23 cellular contexts compared by ENCODE assay signal in genomic region chr6:159753081-159753872, GRCh38. TPM values are rescaled to one million over a fixed set of nuclear protein-coding genes. Genes with fewer than 3 reads are reported as not detected.
DNase-seq lines count a peak whose midpoint lies in the region; ATAC-seq and TF ChIP-seq lines count a peak whose summit lies in the region.
"Had no signal": no experiment of that assay in that cellular context is flagged by ENCODE, and none has a peak within 500 bp of the region (broad histone marks: within the 10 kb centered on the region; RNA-seq: fewer than 3 reads in every experiment).

No MANE protein-coding gene starts in this region.

- no peak overlapping the region for H3K4me3 Mint-ChIP-seq in activated CD4-positive, alpha-beta T cell treated with anti-CD3 and anti-CD28 coated beads for 36 hours
- no peak overlapping the region for H3K4me3 Mint-ChIP-seq in CD4-positive, alpha-beta memory T cell
- no peak overlapping the region for H3K4me3 Mint-ChIP-seq in WTC11
- H3K4me3 Mint-ChIP-seq in naive thymus-derived CD8-positive, alpha-beta T cell: no peak overlapping the region
- H3K4me3 Mint-ChIP-seq: immature natural killer cell had no signal

- peaks cover 63% of the 10 kb centered on the region for H3K36me3 Mint-ChIP-seq in activated CD4-positive, alpha-beta T cell treated with anti-CD3 and anti-CD28 coated beads for 36 hours (ENCODE audit: low read depth)
- H3K36me3 Mint-ChIP-seq in CD4-positive, alpha-beta memory T cell: peaks cover 41 to 74% of the 10 kb centered on the region in 2 donors
- peaks cover 83% of the 10 kb centered on the region for H3K36me3 Mint-ChIP-seq in WTC11
- H3K36me3 Mint-ChIP-seq in naive thymus-derived CD8-positive, alpha-beta T cell: peaks cover 3 to 84% (median 19%) of the 10 kb centered on the region in 3 donors

- no peaks in the 10 kb centered on the region for H3K4me1 ChIP-seq in CD4-positive, alpha-beta memory T cell (ENCODE audit: insufficient read depth, low read length)
- H3K4me1 ChIP-seq: foreskin keratinocyte, upper lobe of right lung had no signal

- POLR2A ChIA-PET in activated CD4-positive, alpha-beta T cell treated with anti-CD3 and anti-CD28 coated beads for 36 hours (lab: Charles Lee): no interaction called here
- POLR2A ChIA-PET in CD4-positive, alpha-beta memory T cell (lab: Charles Lee; ENCODE audit: partially characterized antibody): interaction anchor here (0.7 to 2.3 kb wide), 3 partner anchors 9 to 60 kb away, joined by 3 to 6 read pairs (median 6); partner anchors contain the start of genes ACAT2 and WTAP
- POLR2A ChIA-PET in WTC11 (lab: Charles Lee): interaction anchor here (0.7 kb wide), 1 partner anchor 61 kb away, joined by 3 read pairs; no protein-coding TSS in a partner anchor
- POLR2A ChIA-PET in naive thymus-derived CD8-positive, alpha-beta T cell (lab: Charles Lee): interaction anchor here (1.1 kb wide), 1 partner anchor 9 kb away, joined by 3 read pairs; the partner anchor contains the start of gene ACAT2

- DNase-seq in activated CD4-positive, alpha-beta T cell treated with anti-CD3 and anti-CD28 coated beads for 36 hours: no peak
- no peak for DNase-seq in activated CD4-positive, alpha-beta T cell treated with anti-CD3 and anti-CD28 coated beads, Interleukin-2, amount 50 U/mL, for 1 hour
- no peak for DNase-seq in CD4-positive, alpha-beta memory T cell
- no peak for DNase-seq in WTC11 (ENCODE audit: low spot score)
- DNase-seq in naive thymus-derived CD8-positive, alpha-beta T cell: no peak
- DNase-seq in NCI-H1436 treated with DMSO at 0.1 percent for 48 hours (lab: John Stamatoyannopoulos, UW): no peak
- no peak for DNase-seq in NCI-H1694 treated with DMSO at 0.1 percent for 48 hours (lab: John Stamatoyannopoulos, UW)
- DNase-seq: activated CD4-positive, alpha-beta T cell treated with anti-CD3 and anti-CD28 coated beads for 4 hours; activated CD8-positive, alpha-beta memory T cell treated with anti-CD3 and anti-CD28 coated beads, Interleukin-2, amount 50 U/mL, for 48 hours; activated gamma-delta T cell; erythroblast; foreskin keratinocyte; immature natural killer cell; NCI-H187; NCI-H345; occipital lobe; stimulated activated CD4-positive, alpha-beta T cell treated with anti-CD3 and anti-CD28 coated beads, Interleukin-4, amount 100 ng/mL, for 4 hours; upper lobe of right lung had no signal

- H3K36me3 ChIP-seq in CD4-positive, alpha-beta memory T cell (ENCODE audit: insufficient read depth, low read length): peaks cover 67% of the 10 kb centered on the region

- no peaks in the 10 kb centered on the region for H3K9me3 ChIP-seq in CD4-positive, alpha-beta memory T cell (ENCODE audit: control insufficient read depth in 1 of 2, low read length in 2 of 2)
- H3K9me3 ChIP-seq: upper lobe of right lung had no signal

- no peaks in the 10 kb centered on the region for H3K9me3 Mint-ChIP-seq in activated CD4-positive, alpha-beta T cell treated with anti-CD3 and anti-CD28 coated beads for 36 hours (ENCODE audit: low read depth)
- H3K9me3 Mint-ChIP-seq in CD4-positive, alpha-beta memory T cell: no peaks in the 10 kb centered on the region
- H3K9me3 Mint-ChIP-seq in WTC11: no peaks in the 10 kb centered on the region
- H3K9me3 Mint-ChIP-seq in naive thymus-derived CD8-positive, alpha-beta T cell: no peaks in the 10 kb centered on the region
- H3K9me3 Mint-ChIP-seq: immature natural killer cell had no signal

- CTCF ChIA-PET in activated CD4-positive, alpha-beta T cell treated with anti-CD3 and anti-CD28 coated beads for 36 hours (lab: Charles Lee): interaction anchor here (0.6 to 1.2 kb wide), 3 partner anchors 13 to 404 kb away, joined by 3 read pairs; no protein-coding TSS in a partner anchor
- CTCF ChIA-PET in CD4-positive, alpha-beta memory T cell (lab: Charles Lee; ENCODE audit: partially characterized antibody): no interaction called here
- CTCF ChIA-PET in WTC11 (lab: Charles Lee): no interaction called here

- TF ChIP-seq CTCF in WTC11 (IDR thresholded peaks at IDR 0.05): no peak

- H3K27me3 ChIP-seq in CD4-positive, alpha-beta memory T cell (ENCODE audit: insufficient read depth, low read length): no peaks in the 10 kb centered on the region
- H3K27me3 ChIP-seq: foreskin keratinocyte, hepatocyte, upper lobe of right lung had no signal

- no peaks in the 10 kb centered on the region for H3K27me3 Mint-ChIP-seq in activated CD4-positive, alpha-beta T cell treated with anti-CD3 and anti-CD28 coated beads for 36 hours
- H3K27me3 Mint-ChIP-seq in CD4-positive, alpha-beta memory T cell: no peaks in the 10 kb centered on the region
- no peaks in the 10 kb centered on the region for H3K27me3 Mint-ChIP-seq in WTC11 (ENCODE audit: low read depth)
- H3K27me3 Mint-ChIP-seq in naive thymus-derived CD8-positive, alpha-beta T cell: no peaks in the 10 kb centered on the region

- H3K27ac Mint-ChIP-seq in activated CD4-positive, alpha-beta T cell treated with anti-CD3 and anti-CD28 coated beads for 36 hours: peak overlapping the region; percentile 10
- H3K27ac Mint-ChIP-seq in CD4-positive, alpha-beta memory T cell: peak overlapping the region in 5 of 7 donors; percentile 4 to 50 (median 30)
- peak overlapping the region; percentile 60; the same call in 1 of the 2 replicates for H3K27ac Mint-ChIP-seq in WTC11
- peak overlapping the region in 7 of 10 donors; percentile 4 to 71 (median 47) for H3K27ac Mint-ChIP-seq in naive thymus-derived CD8-positive, alpha-beta T cell

- intact Hi-C loops in activated CD4-positive, alpha-beta T cell treated with anti-CD3 and anti-CD28 coated beads for 36 hours (cut with DNase I, micrococcal nuclease): loop anchor here in 1 of 2 experiments (5.0 kb wide), 1 partner anchor 34 kb away; the partner anchor contains the start of gene TCP1
- intact Hi-C loops in CD4-positive, alpha-beta memory T cell (cut with micrococcal nuclease): loop anchor here (2.0 kb wide), 1 partner anchor 14 kb away; no protein-coding TSS in a partner anchor

- H3K4me3 ChIP-seq in CD4-positive, alpha-beta memory T cell (ENCODE audit: low read length in 2 of 2): no peak overlapping the region
- H3K4me3 ChIP-seq: hepatocyte, upper lobe of right lung had no signal

- H3K27ac ChIP-seq in CD4-positive, alpha-beta memory T cell (ENCODE audit: low read depth, low read length): no peak overlapping the region
- H3K27ac ChIP-seq: foreskin keratinocyte, hepatocyte, upper lobe of right lung had no signal

- peaks cover 2% of the 10 kb centered on the region for H3K4me1 Mint-ChIP-seq in activated CD4-positive, alpha-beta T cell treated with anti-CD3 and anti-CD28 coated beads for 36 hours
- peaks cover 0 to 11% (median 4%) of the 10 kb centered on the region in 4 donors for H3K4me1 Mint-ChIP-seq in CD4-positive, alpha-beta memory T cell
- H3K4me1 Mint-ChIP-seq in WTC11: no peaks in the 10 kb centered on the region; the same call in 1 of the 2 replicates
- peaks cover 0 to 9% (median 2%) of the 10 kb centered on the region in 4 donors for H3K4me1 Mint-ChIP-seq in naive thymus-derived CD8-positive, alpha-beta T cell

- ATAC-seq in activated CD4-positive, alpha-beta T cell treated with anti-CD3 and anti-CD28 coated beads for 36 hours: no peak
- no peak for ATAC-seq in WTC11
- ATAC-seq in naive thymus-derived CD8-positive, alpha-beta T cell: no peak
- ATAC-seq in HG03159 (IDR thresholded peaks at IDR 0.05; ENCODE audit: unreplicated experiment): no peak
- ATAC-seq: foreskin keratinocyte, Right ventricle myocardium inferior, upper lobe of right lung had no signal

TF ChIP-seq in WTC11, 78 proteins besides CTCF, POLR2A, EP300 and RAD21 (continues in another document):
- TF ChIP-seq ZNF416 (CRISPR knock-in tag; IDR thresholded peaks at IDR 0.05): no peak

RNA-seq across cellular contexts. Expression of gene ACAT2, which starts 8.6 kb away (rescaled TPM):
- 10 to 100 TPM; 55.0 to 82.1 TPM for total RNA-seq in activated CD4-positive, alpha-beta T cell treated with anti-CD3 and anti-CD28 coated beads for 36 hours
- total RNA-seq in CD4-positive, alpha-beta memory T cell: 10 to 100 TPM; 30.5 to 30.9 TPM
- polyA plus RNA-seq in CD4-positive, alpha-beta memory T cell: 10 to 100 TPM; 43.5 to 53.2 TPM
- 96.1 to 138 TPM (median 98.7 TPM) in 3 replicates for total RNA-seq in WTC11 (2021)
- 10 to 100 TPM; 30.6 to 30.9 TPM for total RNA-seq in naive thymus-derived CD8-positive, alpha-beta T cell
- polyA plus RNA-seq in naive thymus-derived CD8-positive, alpha-beta T cell: 10 to 100 TPM; 29.4 to 38.8 (median 38.2) TPM

RNA-seq across cellular contexts. Expression of gene WTAP, which starts 26.0 kb away (rescaled TPM):
- total RNA-seq in activated CD4-positive, alpha-beta T cell treated with anti-CD3 and anti-CD28 coated beads for 36 hours: 10 to 100 TPM; 87.2 to 91.5 TPM
- 100 to 1,000 TPM; 151 to 159 TPM for total RNA-seq in CD4-positive, alpha-beta memory T cell
- polyA plus RNA-seq in CD4-positive, alpha-beta memory T cell: 100 to 1,000 TPM; 140 to 149 TPM
- total RNA-seq in WTC11 (2021): 88.8 to 92.7 TPM (median 91.9 TPM) in 3 replicates
- 100 to 1,000 TPM; 156 to 159 TPM for total RNA-seq in naive thymus-derived CD8-positive, alpha-beta T cell
- polyA plus RNA-seq in naive thymus-derived CD8-positive, alpha-beta T cell: 100 to 1,000 TPM; 104 to 128 (median 122) TPM

RNA-seq across cellular contexts. Expression of gene TCP1, which starts 36.1 kb away (rescaled TPM):
- total RNA-seq in activated CD4-positive, alpha-beta T cell treated with anti-CD3 and anti-CD28 coated beads for 36 hours: 100 to 1,000 TPM; 358 to 496 TPM
- total RNA-seq in CD4-positive, alpha-beta memory T cell: 100 to 1,000 TPM; 151 to 162 TPM
- polyA plus RNA-seq in CD4-positive, alpha-beta memory T cell: 100 to 1,000 TPM in 1 of 2 donors, 10 to 100 TPM in 1; 84.3 to 114 TPM
- total RNA-seq in WTC11 (2021): 293 to 388 TPM (median 301 TPM) in 3 replicates
- 100 to 1,000 TPM; 184 to 185 TPM for total RNA-seq in naive thymus-derived CD8-positive, alpha-beta T cell
- polyA plus RNA-seq in naive thymus-derived CD8-positive, alpha-beta T cell: 10 to 100 TPM; 68.8 to 97.6 (median 72.4) TPM

RNA-seq across cellular contexts. Expression of gene MRPL18, which starts 37.0 kb away (rescaled TPM):
- 10 to 100 TPM; 83.7 to 84.4 TPM for total RNA-seq in activated CD4-positive, alpha-beta T cell treated with anti-CD3 and anti-CD28 coated beads for 36 hours
- 10 to 100 TPM; 43.9 to 45.2 TPM for total RNA-seq in CD4-positive, alpha-beta memory T cell
- polyA plus RNA-seq in CD4-positive, alpha-beta memory T cell: 100 to 1,000 TPM in 1 of 2 donors, 10 to 100 TPM in 1; 68.5 to 105 TPM
- total RNA-seq in WTC11 (2021): 81.8 to 95.2 TPM (median 83.0 TPM) in 3 replicates
- 10 to 100 TPM; 36.2 to 39.0 TPM for total RNA-seq in naive thymus-derived CD8-positive, alpha-beta T cell
- polyA plus RNA-seq in naive thymus-derived CD8-positive, alpha-beta T cell: 100 to 1,000 TPM in 1 of 3 donors, 10 to 100 TPM in 2; 63.0 to 131 (median 79.9) TPM

RNA-seq across cellular contexts. Expression of gene PNLDC1, which starts 46.8 kb away (rescaled TPM):
- total RNA-seq in activated CD4-positive, alpha-beta T cell treated with anti-CD3 and anti-CD28 coated beads for 36 hours: under 1 TPM; 0.11 TPM
- under 1 TPM; 0.47 to 0.94 TPM for total RNA-seq in CD4-positive, alpha-beta memory T cell
- under 1 TPM in 1 of 2 donors, not detected in 1; 0.23 TPM for polyA plus RNA-seq in CD4-positive, alpha-beta memory T cell
- total RNA-seq in WTC11 (2021): 0.16 to 0.39 TPM (median 0.34 TPM) in 3 replicates
- under 1 TPM; 0.36 to 0.75 TPM for total RNA-seq in naive thymus-derived CD8-positive, alpha-beta T cell
- under 1 TPM in 1 of 3 donors, not detected in 2; 0.36 TPM for polyA plus RNA-seq in naive thymus-derived CD8-positive, alpha-beta T cell
- total RNA-seq: hepatocyte, occipital lobe, renal cortical epithelial cell had no signal
- polyA plus RNA-seq: BJ had no signal

Comparison
In these comparisons a context has a peak if more than half of its experiments do, and no peak if none do; other contexts are left out.
1. H3K27ac Mint-ChIP-seq: peak in every context shown above with its lines; median percentile 60 in WTC11; 47 in naive thymus-derived CD8-positive, alpha-beta T cell; 30 in CD4-positive, alpha-beta memory T cell; 10 in activated CD4-positive, alpha-beta T cell treated with anti-CD3 and anti-CD28 coated beads for 36 hours.